ENCODE assay signal across 18 cellular contexts in genomic region chr4:2332201-2332975, GRCh38.
DNase-seq lines count a peak whose midpoint lies in the region; ATAC-seq, FAIRE-seq and TF ChIP-seq lines count a peak whose summit lies in the region.
"Had no signal": no experiment of that assay in that cellular context is flagged by ENCODE, and none has a peak within 500 bp of the region (broad histone marks: within the 10 kb centered on the region; RNA-seq: fewer than 3 reads in every experiment).

No MANE protein-coding gene starts in this region.

- FAIRE-seq in kidney (lab: Jason Lieb, UNC), result no peak
- FAIRE-seq: GM19239 had no signal

- H3K27ac ChIP-seq in kidney (ENCODE audit: low read depth in 2 of 2, low read length in 2 of 2), result no peak overlapping the region
- no peak overlapping the region for H3K27ac ChIP-seq in upper lobe of left lung
- H3K27ac ChIP-seq in colonic mucosa, result no peak overlapping the region
- H3K27ac ChIP-seq: HL-60, KMS-11 had no signal

- 87 to 91% methylated on average over 6 to 21 of the region's 21 CpGs for WGBS in upper lobe of left lung, 2 donors

- TF ChIP-seq EP300 in upper lobe of left lung (IDR thresholded peaks at IDR 0.05), result no peak

- no peaks in the 10 kb centered on the region for H3K36me3 ChIP-seq in kidney (ENCODE audit: control insufficient read depth in 1 of 2, insufficient read depth in 2 of 2, low read length in 2 of 2)
- peaks cover 0 to 15% (median 3%) of the 10 kb centered on the region in 4 donors for H3K36me3 ChIP-seq in upper lobe of left lung
- H3K36me3 ChIP-seq in colonic mucosa, result no peaks in the 10 kb centered on the region

- peak; percentile 36 for DNase-seq in activated CD8-positive, alpha-beta memory T cell treated with anti-CD3 and anti-CD28 coated beads, Interleukin-2, amount 10 ng/mL, durations not matched to agents 7 days and 5 days
- DNase-seq in activated CD8-positive, alpha-beta memory T cell treated with anti-CD3 and anti-CD28 coated beads, Interleukin-2, amount 50 U/mL, for 4 hours, result no peak
- DNase-seq in MV-4-11 (lab: John Stamatoyannopoulos, UW) (peak; percentile 28), kidney (peak; percentile 67), upper lobe of left lung (peak in 1 of 2 donors; percentile 72), colonic mucosa (no peak), hypothalamus (lab: John Stamatoyannopoulos, UW) (no peak)
- DNase-seq: Caco-2, DMS53, NCI-H1417, NCI-H2029, NCI-H510A, NCI-H82 had no signal

- ATAC-seq in activated CD8-positive, alpha-beta memory T cell treated with anti-CD3 and anti-CD28 coated beads, Interleukin-2, amount 10 ng/mL, durations not matched to agents 7 days and 5 days, result no peak
- ATAC-seq in upper lobe of left lung (ENCODE audit: low FRiP score in 2 of 2), result peak; percentile 23 to 26
- no peak for ATAC-seq in HG03521 (IDR thresholded peaks at IDR 0.05; ENCODE audit: unreplicated experiment)
- ATAC-seq: Right ventricle myocardium inferior had no signal

- H3K9ac ChIP-seq in kidney (ENCODE audit: low read length in 2 of 2), result no peak overlapping the region
- no peak overlapping the region for H3K9ac ChIP-seq in colonic mucosa (ENCODE audit: low read depth in 2 of 2, low read length in 2 of 2)
- H3K9ac ChIP-seq: KMS-11 had no signal

- intact Hi-C loops in kidney (cut with DNase I) (no loop called here), colonic mucosa (cut with DNase I) (no loop called here)

- H3K4me1 ChIP-seq in kidney (ENCODE audit: control insufficient read depth in 1 of 2, insufficient read depth in 1 of 2, low read depth in 1 of 2, low read length in 2 of 2) (peaks cover 0 to 4% of the 10 kb centered on the region in 2 donors), upper lobe of left lung (peaks cover 0 to 13% (median 8%) of the 10 kb centered on the region in 4 donors), colonic mucosa (peaks cover 7% of the 10 kb centered on the region)
- H3K4me1 ChIP-seq: Caco-2 had no signal

- H3K27me3 Mint-ChIP-seq in activated CD8-positive, alpha-beta memory T cell treated with anti-CD3 and anti-CD28 coated beads, Interleukin-2, amount 10 ng/mL, durations not matched to agents 7 days and 5 days, result no peaks in the 10 kb centered on the region

- H3K9me3 Mint-ChIP-seq in activated CD8-positive, alpha-beta memory T cell treated with anti-CD3 and anti-CD28 coated beads, Interleukin-2, amount 10 ng/mL, durations not matched to agents 7 days and 5 days (ENCODE audit: low read depth), result peaks cover 6% of the 10 kb centered on the region

- H3K9me3 ChIP-seq in kidney (ENCODE audit: control insufficient read depth in 1 of 2, low read length in 2 of 2) (peaks cover 0 to 18% of the 10 kb centered on the region in 2 donors), upper lobe of left lung (peaks cover 7 to 18% (median 13%) of the 10 kb centered on the region in 4 donors), colonic mucosa (no peaks in the 10 kb centered on the region)

- peaks cover 2% of the 10 kb centered on the region for H3K4me1 Mint-ChIP-seq in activated CD8-positive, alpha-beta memory T cell treated with anti-CD3 and anti-CD28 coated beads, Interleukin-2, amount 10 ng/mL, durations not matched to agents 7 days and 5 days

- CTCF ChIA-PET in activated CD8-positive, alpha-beta memory T cell treated with anti-CD3 and anti-CD28 coated beads, Interleukin-2, amount 10 ng/mL, durations not matched to agents 7 days and 5 days (lab: Charles Lee), result no interaction called here

- H3K4me3 Mint-ChIP-seq in activated CD8-positive, alpha-beta memory T cell treated with anti-CD3 and anti-CD28 coated beads, Interleukin-2, amount 10 ng/mL, durations not matched to agents 7 days and 5 days, result no peak overlapping the region

- peaks cover 18% of the 10 kb centered on the region for H3K36me3 Mint-ChIP-seq in activated CD8-positive, alpha-beta memory T cell treated with anti-CD3 and anti-CD28 coated beads, Interleukin-2, amount 10 ng/mL, durations not matched to agents 7 days and 5 days

- no peaks in the 10 kb centered on the region for H3K27me3 ChIP-seq in upper lobe of left lung
- no peaks in the 10 kb centered on the region for H3K27me3 ChIP-seq in colonic mucosa

- no peak overlapping the region for H3K4me3 ChIP-seq in kidney (ENCODE audit: low read length in 2 of 2)
- no peak overlapping the region for H3K4me3 ChIP-seq in upper lobe of left lung
- no peak overlapping the region for H3K4me3 ChIP-seq in colonic mucosa

- TF ChIP-seq CTCF in kidney (IDR thresholded peaks at IDR 0.05; ENCODE audit: borderline replicate concordance, extremely low read depth, insufficient read depth) (no peak), upper lobe of left lung (IDR thresholded peaks at IDR 0.05) (no peak), colonic mucosa (IDR thresholded peaks at IDR 0.05) (no peak)

- H3K27ac Mint-ChIP-seq in activated CD8-positive, alpha-beta memory T cell treated with anti-CD3 and anti-CD28 coated beads, Interleukin-2, amount 10 ng/mL, durations not matched to agents 7 days and 5 days, result no peak overlapping the region

- TF ChIP-seq POLR2A in upper lobe of left lung (IDR thresholded peaks at IDR 0.05), result no peak

Comparison
In these comparisons a context has a peak if more than half of its experiments do, and no peak if none do; other contexts are left out.
1. DNase-seq: peak in activated CD8-positive, alpha-beta memory T cell treated with anti-CD3 and anti-CD28 coated beads, Interleukin-2, amount 10 ng/mL, durations not matched to agents 7 days and 5 days (single experiment), MV-4-11 (single experiment) and kidney (single experiment); none in activated CD8-positive, alpha-beta memory T cell treated with anti-CD3 and anti-CD28 coated beads, Interleukin-2, amount 50 U/mL, for 4 hours (single experiment), colonic mucosa (single experiment) and hypothalamus (0 of 51).
2. ATAC-seq: peak in upper lobe of left lung (2 of 2); none in activated CD8-positive, alpha-beta memory T cell treated with anti-CD3 and anti-CD28 coated beads, Interleukin-2, amount 10 ng/mL, durations not matched to agents 7 days and 5 days (single experiment) and HG03521 (single experiment).